In the genomic region with DNA sequence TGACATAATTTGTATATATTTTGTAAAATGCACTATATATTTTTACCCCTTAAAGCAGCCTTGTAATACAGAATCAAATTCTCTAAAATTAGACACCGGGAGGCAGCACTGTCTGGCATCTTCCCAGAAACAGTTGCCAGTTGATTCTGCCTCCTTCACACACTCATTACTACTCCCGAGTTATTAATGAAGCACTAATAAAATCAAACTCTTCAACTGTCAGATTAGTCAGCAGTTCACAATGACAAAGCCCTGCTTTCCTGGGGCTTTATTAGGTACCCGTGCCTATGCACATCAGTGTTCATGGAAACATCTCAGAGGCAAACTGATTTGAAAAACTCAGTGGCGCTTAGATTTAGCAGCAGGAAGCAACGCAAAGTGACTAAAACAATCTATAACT, we compare ENCODE assay signal across 18 cellular contexts.
"Had no signal": no experiment of that assay in that cellular context is flagged by ENCODE, and none has a peak within 500 bp of the region (broad histone marks: within the 10 kb centered on the region; RNA-seq: fewer than 3 reads in every experiment).

No MANE protein-coding gene starts in this region.

- H3K4me3 ChIP-seq: breast epithelium, gastroesophageal sphincter, heart left ventricle, left ventricle myocardium inferior, pancreas, sigmoid colon had no signal

- H3K4me1 ChIP-seq: breast epithelium, gastroesophageal sphincter, heart left ventricle, left ventricle myocardium inferior, pancreas, sigmoid colon had no signal

- H3K36me3 ChIP-seq: breast epithelium, gastroesophageal sphincter, heart left ventricle, left ventricle myocardium inferior, pancreas, sigmoid colon had no signal

- H3K9me3 ChIP-seq: breast epithelium, gastroesophageal sphincter, heart left ventricle, left ventricle myocardium inferior, pancreas, sigmoid colon had no signal

- DNase-seq: activated CD4-positive, alpha-beta T cell treated with anti-CD3 and anti-CD28 coated beads, Interleukin-2, amount 10 ng/mL, durations not matched to agents 7 days and 5 days; activated CD8-positive, alpha-beta memory T cell treated with anti-CD3 and anti-CD28 coated beads, Interleukin-2, amount 50 U/mL, for 4 hours; activated naive CD4-positive, alpha-beta T cell treated with anti-CD3 and anti-CD28 coated beads, Interleukin-2, amount 10 ng/mL, durations not matched to agents 7 days and 5 days; activated naive CD8-positive, alpha-beta T cell treated with anti-CD3 and anti-CD28 coated beads, Interleukin-2, amount 50 U/mL, for 24 hours; activated T-cell treated with anti-CD3 and anti-CD28 coated beads, Interleukin-2, amount 50 U/mL, for 4 hours; anterior cingulate cortex; cortex of kidney; effector CD4-positive, alpha-beta T cell; left ventricle myocardium inferior; mammary epithelial cell; pancreas; sigmoid colon; stimulated activated CD4-positive, alpha-beta T cell treated with anti-CD3 and anti-CD28 coated beads, Interleukin-4, amount 100 ng/mL, for 4 hours; T1000 had no signal

- H3K27ac ChIP-seq: breast epithelium, gastroesophageal sphincter, heart left ventricle, left ventricle myocardium inferior, pancreas, sigmoid colon had no signal

- H3K27me3 ChIP-seq: breast epithelium, gastroesophageal sphincter, heart left ventricle, pancreas, sigmoid colon had no signal

- ATAC-seq: activated naive CD8-positive, alpha-beta T cell treated with anti-CD3 and anti-CD28 coated beads, Interleukin-2, amount 50 U/mL, for 24 hours; activated T-cell treated with anti-CD3 and anti-CD28 coated beads, Interleukin-2, amount 50 U/mL, for 4 hours; gastroesophageal sphincter; heart left ventricle; pancreas; stimulated activated memory B cell treated with anti-CD40 and anti-IgM and Interleukin-4, amounts not matched to agents 10 μg/mL and 1 μg/mL and 100 μg/mL, for 72 hours had no signal
